ENCODE assay signal across 1 cellular context in genomic region chr10:70085975-70086613, GRCh38.
TF ChIP-seq lines count a peak whose summit lies in the region.

No MANE protein-coding gene starts in this region.

TF ChIP-seq in liver, 16 proteins besides CTCF, POLR2A, EP300 and RAD21 (continued from another document):
- TF ChIP-seq REST (IDR thresholded peaks at IDR 0.05) (peak; percentile 14), HNF4G (IDR thresholded peaks at IDR 0.05) (no peak), EGR1 (IDR thresholded peaks at IDR 0.05; ENCODE audit: low read depth in 2 of 2) (no peak), TAF1 (conservative IDR thresholded peaks at IDR 0.05) (no peak), RXRA (IDR thresholded peaks at IDR 0.05) (peak; percentile 22 to 65), SP1 (IDR thresholded peaks at IDR 0.05) (no peak)
